Comparison of ENCODE assay signal across 8 cellular contexts in genomic region chr11:35390737-35391682, GRCh38. TPM values are rescaled to one million over a fixed set of nuclear protein-coding genes. Genes with fewer than 3 reads are reported as not detected.
A peak's percentile ranks its signal among the peaks of the same experiment; 100 is the strongest.
DNase-seq lines count a peak whose midpoint lies in the region; ATAC-seq, FAIRE-seq and TF ChIP-seq lines count a peak whose summit lies in the region.

No MANE protein-coding gene starts in this region.

- FAIRE-seq in D721Med (lab: Jason Lieb, UNC) = no peak

- H3K4me1 ChIP-seq in foreskin keratinocyte = peaks cover 13% of the 10 kb centered on the region

- CTCF ChIA-PET in Calu3 (lab: Charles Lee) = interaction anchor here (0.7 to 2.3 kb wide), 8 partner anchors 17 to 494 kb away, joined by 3 to 12 read pairs (median 3); no protein-coding TSS in a partner anchor

- intact Hi-C loops in Calu3 (cut with micrococcal nuclease; ENCODE audit: unreplicated experiment) = loop anchor here (5.0 to 10.0 kb wide), 5 partner anchors 114 to 796 kb away; no protein-coding TSS in a partner anchor

- no peak overlapping the region for H3K4me3 Mint-ChIP-seq in Calu3 (ENCODE audit: low read depth, unreplicated experiment)

- peaks cover 18% of the 10 kb centered on the region for H3K27me3 ChIP-seq in foreskin keratinocyte

- H3K9me3 Mint-ChIP-seq in Calu3 (ENCODE audit: low read depth, unreplicated experiment) = no peaks in the 10 kb centered on the region

- H3K27me3 Mint-ChIP-seq in Calu3 (ENCODE audit: unreplicated experiment) = no peaks in the 10 kb centered on the region

- no TSS peak for BruUV-seq in Calu3 (replicated peaks; lab: Mats Ljungman, UMichigan)

- peak; percentile 28 for DNase-seq in Calu3
- DNase-seq in foreskin keratinocyte = peak; percentile 47 to 72
- DNase-seq in D721Med (ENCODE audit: insufficient read length, low spot score) = no peak
- no peak for DNase-seq in pons (ENCODE audit: low spot score)
- DNase-seq in GM19240 (ENCODE audit: insufficient read length, low spot score) = no peak

- ATAC-seq in GM19467 (IDR thresholded peaks at IDR 0.05; ENCODE audit: unreplicated experiment) = peak; percentile 64
- ATAC-seq in HG03460 (IDR thresholded peaks at IDR 0.05; ENCODE audit: unreplicated experiment) = peak; percentile 85
- peak; percentile 82 for ATAC-seq in foreskin keratinocyte

- peak overlapping the region; percentile 56 for H3K27ac Mint-ChIP-seq in Calu3 (ENCODE audit: unreplicated experiment)

- peaks cover 12% of the 10 kb centered on the region for H3K36me3 Mint-ChIP-seq in Calu3 (ENCODE audit: insufficient read depth, unreplicated experiment)

- TF ChIP-seq CTCF in Calu3 (IDR thresholded peaks at IDR 0.05; ENCODE audit: unreplicated experiment) (no peak), VCaP (conservative IDR thresholded peaks at IDR 0.05) (no peak), foreskin keratinocyte (conservative IDR thresholded peaks at IDR 0.05) (no peak), D721Med (IDR thresholded peaks at IDR 0.05; ENCODE audit: insufficient read depth, missing control alignments) (no peak)

- H3K27ac ChIP-seq in VCaP (peak overlapping the region; percentile 93), foreskin keratinocyte (no peak overlapping the region)

- H3K4me1 Mint-ChIP-seq in Calu3 (ENCODE audit: low read depth, unreplicated experiment) = peaks cover 47% of the 10 kb centered on the region

RNA-seq across cellular contexts. Expression of gene SLC1A2, which starts 28.3 kb away (rescaled TPM):
- 0.37 and 0.40 TPM in 2 replicates for total RNA-seq in Calu3 (2022)
- total RNA-seq in foreskin keratinocyte = not detected in 2 replicates
- polyA plus RNA-seq in foreskin keratinocyte = not detected in 2 replicates

Comparison
In these comparisons a context has a peak if more than half of its experiments do, and no peak if none do; other contexts are left out.
1. DNase-seq: peak in Calu3 (single experiment) and foreskin keratinocyte (2 of 2); none in D721Med (single experiment), pons (single experiment) and GM19240 (single experiment).
2. Peak in every context shown above with its lines, with median percentiles within 50 percentile points of each other: ATAC-seq.